Comparison of ENCODE assay signal across 9 cellular contexts in genomic region chr20:45044084-45044573, GRCh38. TPM values are rescaled to one million over a fixed set of nuclear protein-coding genes. Genes with fewer than 3 reads are reported as not detected.
DNase-seq lines count a peak whose midpoint lies in the region; ATAC-seq and TF ChIP-seq lines count a peak whose summit lies in the region.
"Had no signal": no experiment of that assay in that cellular context is flagged by ENCODE, and none has a peak within 500 bp of the region (broad histone marks: within the 10 kb centered on the region; RNA-seq: fewer than 3 reads in every experiment).

No MANE protein-coding gene starts in this region.

- no peak overlapping the region for H3K4me3 ChIP-seq in Loucy (ENCODE audit: low read length, poor library complexity, severe bottlenecking)
- no peak overlapping the region for H3K4me3 ChIP-seq in RWPE2 (ENCODE audit: severe bottlenecking)
- H3K4me3 ChIP-seq: skin epidermis had no signal

- ATAC-seq in RWPE2 (ENCODE audit: low read depth) (peak; percentile 69), HG03565 (IDR thresholded peaks at IDR 0.05; ENCODE audit: unreplicated experiment) (no peak)
- peak; percentile 64 for ATAC-seq in stimulated activated memory B cell treated with anti-CD40 and anti-IgM and Interleukin-4, amounts not matched to agents 10 μg/mL and 1 μg/mL and 100 μg/mL, for 72 hours

- TF ChIP-seq CTCF in Loucy (conservative IDR thresholded peaks at IDR 0.05; ENCODE audit: low read length) (peak; percentile 95), RWPE2 (IDR thresholded peaks at IDR 0.05; ENCODE audit: poor library complexity, severe bottlenecking) (peak; percentile 100)

- H3K9ac ChIP-seq in Loucy (ENCODE audit: low read depth, low read length, poor library complexity, severe bottlenecking): no peak overlapping the region

- no peak overlapping the region for H3K4me2 ChIP-seq in Loucy (ENCODE audit: low read depth, low read length, poor library complexity, severe bottlenecking)

- peak overlapping the region; percentile 32 to 86 (median 82) for H3K27ac Mint-ChIP-seq in immature natural killer cell
- H3K27ac Mint-ChIP-seq in stimulated activated memory B cell treated with anti-CD40 and anti-IgM and Interleukin-4, amounts not matched to agents 10 μg/mL and 1 μg/mL and 100 μg/mL, for 72 hours: peak overlapping the region; percentile 45

- peaks cover 10% of the 10 kb centered on the region; the same call in 1 of the 2 replicates for H3K79me2 ChIP-seq in Loucy (ENCODE audit: insufficient read depth, low read length)

- H3K9me3 ChIP-seq in Loucy (ENCODE audit: insufficient read depth, low read depth, low read length): no peaks in the 10 kb centered on the region
- H3K9me3 ChIP-seq in RWPE2 (ENCODE audit: severe bottlenecking): no peaks in the 10 kb centered on the region

- peaks cover 12 to 21% (median 14%) of the 10 kb centered on the region in 3 donors for H3K36me3 Mint-ChIP-seq in immature natural killer cell
- H3K36me3 Mint-ChIP-seq in stimulated activated memory B cell treated with anti-CD40 and anti-IgM and Interleukin-4, amounts not matched to agents 10 μg/mL and 1 μg/mL and 100 μg/mL, for 72 hours: peaks cover 60% of the 10 kb centered on the region

- H3K4me3 Mint-ChIP-seq in immature natural killer cell: no peak overlapping the region
- H3K4me3 Mint-ChIP-seq in stimulated activated memory B cell treated with anti-CD40 and anti-IgM and Interleukin-4, amounts not matched to agents 10 μg/mL and 1 μg/mL and 100 μg/mL, for 72 hours: no peak overlapping the region

- no peaks in the 10 kb centered on the region for H4K20me1 ChIP-seq in Loucy (ENCODE audit: insufficient read depth, low read length, poor library complexity, severe bottlenecking)

- H3K9me3 Mint-ChIP-seq in immature natural killer cell: no peaks in the 10 kb centered on the region
- H3K9me3 Mint-ChIP-seq in stimulated activated memory B cell treated with anti-CD40 and anti-IgM and Interleukin-4, amounts not matched to agents 10 μg/mL and 1 μg/mL and 100 μg/mL, for 72 hours: no peaks in the 10 kb centered on the region

- H3K36me3 ChIP-seq in Loucy (ENCODE audit: insufficient read depth, low read length) (peaks cover 17% of the 10 kb centered on the region; the same call in 1 of the 2 replicates), RWPE2 (ENCODE audit: low read depth) (peaks cover 38% of the 10 kb centered on the region)

- H2AFZ ChIP-seq in Loucy (ENCODE audit: low read length): no peak overlapping the region

- H3K4me1 Mint-ChIP-seq in immature natural killer cell: peaks cover 65 to 86% of the 10 kb centered on the region in 2 donors
- H3K4me1 Mint-ChIP-seq in stimulated activated memory B cell treated with anti-CD40 and anti-IgM and Interleukin-4, amounts not matched to agents 10 μg/mL and 1 μg/mL and 100 μg/mL, for 72 hours: peaks cover 58% of the 10 kb centered on the region

- peak overlapping the region; percentile 80 for H3K27ac ChIP-seq in RWPE2 (ENCODE audit: poor library complexity, severe bottlenecking)
- H3K27ac ChIP-seq: skin epidermis had no signal

- H3K4me1 ChIP-seq in Loucy (ENCODE audit: insufficient read depth, low read length, poor library complexity, severe bottlenecking): peaks cover 5% of the 10 kb centered on the region
- H3K4me1 ChIP-seq in RWPE2 (ENCODE audit: insufficient read depth, poor library complexity, severe bottlenecking): peaks cover 37% of the 10 kb centered on the region

- no peaks in the 10 kb centered on the region for H3K9me2 ChIP-seq in Loucy (replicated peaks; ENCODE audit: low read depth, low read length)

- peak in 5 of 6 experiments; percentile 27 to 57 (median 41) for DNase-seq in stimulated activated naive CD4-positive, alpha-beta T cell (lab: John Stamatoyannopoulos, UW)
- no peak for DNase-seq in stimulated activated naive CD4-positive, alpha-beta T cell treated with Interleukin-2 at 50 U/mL for 16 hours (lab: John Stamatoyannopoulos, UW)
- no peak for DNase-seq in RWPE2 (ENCODE audit: low spot score)
- DNase-seq in brain pericyte (ENCODE audit: low read depth, low spot score): peak; percentile 33
- DNase-seq in immature natural killer cell: peak; percentile 45 to 61 (median 52)

- no peaks in the 10 kb centered on the region for H3F3A ChIP-seq in Loucy (ENCODE audit: low read depth)

- H3K27me3 ChIP-seq in Loucy (ENCODE audit: insufficient read depth, low read length, poor library complexity, severe bottlenecking) (no peaks in the 10 kb centered on the region), RWPE2 (ENCODE audit: insufficient read depth, poor library complexity, severe bottlenecking) (no peaks in the 10 kb centered on the region)

- H3K27me3 Mint-ChIP-seq in immature natural killer cell (ENCODE audit: low read depth in 3 of 3): peaks cover 0 to 3% (median 0%) of the 10 kb centered on the region in 3 donors
- no peaks in the 10 kb centered on the region for H3K27me3 Mint-ChIP-seq in stimulated activated memory B cell treated with anti-CD40 and anti-IgM and Interleukin-4, amounts not matched to agents 10 μg/mL and 1 μg/mL and 100 μg/mL, for 72 hours

RNA-seq across cellular contexts. Expression of gene KCNS1, which starts 56.8 kb away (rescaled TPM):
- under 1 TPM in 1 of 3 donors, not detected in 2; 0.04 TPM for polyA plus RNA-seq in immature natural killer cell

Comparison
In these comparisons a context has a peak if more than half of its experiments do, and no peak if none do; other contexts are left out.
1. DNase-seq: peak in stimulated activated naive CD4-positive, alpha-beta T cell (5 of 6), brain pericyte (single experiment) and immature natural killer cell (3 of 3); none in stimulated activated naive CD4-positive, alpha-beta T cell treated with Interleukin-2 at 50 U/mL for 16 hours (single experiment) and RWPE2 (single experiment).